ENCODE assay signal across 27 cellular contexts in the genomic region with DNA sequence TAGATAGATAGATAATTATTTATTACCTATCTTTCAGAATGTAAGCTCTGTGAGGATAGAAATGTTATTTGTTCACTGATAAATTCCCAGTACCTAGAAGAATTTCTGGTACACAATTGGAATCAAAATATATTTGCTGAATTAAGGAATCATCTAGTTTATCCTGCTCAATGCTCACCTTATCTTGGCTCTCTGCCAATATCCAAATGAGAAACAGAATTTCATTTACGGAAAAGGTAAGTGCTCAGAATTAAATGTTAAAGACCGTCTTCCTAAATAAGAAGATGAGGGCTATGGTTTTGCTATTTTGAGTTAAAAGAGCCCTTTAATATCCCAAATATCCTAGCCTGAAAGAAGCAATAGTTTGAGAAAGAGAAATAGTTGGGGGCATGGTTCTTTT.
"Had no signal": no experiment of that assay in that cellular context is flagged by ENCODE, and none has a peak within 500 bp of the region (broad histone marks: within the 10 kb centered on the region; RNA-seq: fewer than 3 reads in every experiment).

No MANE protein-coding gene starts in this region.

- H3K27ac ChIP-seq: colonic mucosa, coronary artery, dorsolateral prefrontal cortex, epithelial cell of prostate, esophagus muscularis mucosa, esophagus squamous epithelium, foreskin keratinocyte, gastrocnemius medialis, gastroesophageal sphincter, heart left ventricle, heart right ventricle had no signal

- H3K4me1 ChIP-seq: colonic mucosa, esophagus muscularis mucosa, esophagus squamous epithelium, foreskin keratinocyte, gastrocnemius medialis, gastroesophageal sphincter, heart left ventricle, heart right ventricle had no signal

- FAIRE-seq: colon, endothelial cell of umbilical vein, frontal cortex had no signal

- ATAC-seq: effector memory CD8-positive, alpha-beta T cell; esophagus mucosa; foreskin keratinocyte; gastrocnemius medialis; gastroesophageal sphincter; heart left ventricle; heart right ventricle had no signal

- DNase-seq: colonic mucosa; cortex of kidney; dermis blood vessel endothelial cell; dorsolateral prefrontal cortex; effector CD4-positive, alpha-beta T cell; effector CD8-positive, alpha-beta T cell; effector memory CD4-positive, alpha-beta T cell; effector memory CD8-positive, alpha-beta T cell; endodermal cell; erythroblast; esophagus squamous epithelium; foreskin fibroblast; foreskin keratinocyte; foreskin melanocyte; gastrocnemius medialis; glutamatergic neuron; head of caudate nucleus; heart left ventricle; heart right ventricle had no signal

- H3K27me3 ChIP-seq: colonic mucosa, dorsolateral prefrontal cortex, esophagus muscularis mucosa, esophagus squamous epithelium, gastrocnemius medialis, gastroesophageal sphincter, heart left ventricle, heart right ventricle had no signal

- H3K36me3 ChIP-seq: colonic mucosa, esophagus muscularis mucosa, esophagus squamous epithelium, gastrocnemius medialis, gastroesophageal sphincter, heart left ventricle, heart right ventricle had no signal

- H3K9me3 ChIP-seq: colonic mucosa, esophagus muscularis mucosa, esophagus squamous epithelium, gastrocnemius medialis, heart left ventricle, heart right ventricle had no signal

- H3K4me3 ChIP-seq: colonic mucosa, coronary artery, dorsolateral prefrontal cortex, esophagus muscularis mucosa, esophagus squamous epithelium, gastrocnemius medialis, gastroesophageal sphincter, heart left ventricle, heart right ventricle had no signal
